In genomic region chr4:122922877-122923511, GRCh38 we compare ENCODE assay signal across 8 cellular contexts. TPM values are rescaled to one million over a fixed set of nuclear protein-coding genes. Genes with fewer than 3 reads are reported as not detected.
DNase-seq lines count a peak whose midpoint lies in the region; ATAC-seq and TF ChIP-seq lines count a peak whose summit lies in the region.

No MANE protein-coding gene starts in this region.

- ATAC-seq in GM19463 (IDR thresholded peaks at IDR 0.05; ENCODE audit: unreplicated experiment) = peak; percentile 94
- ATAC-seq in memory B cell (ENCODE audit: low read depth) = peak; percentile 97

- peak; percentile 83 to 90 (median 85) for DNase-seq in CD4-positive, alpha-beta memory T cell
- peak; percentile 79 to 90 for DNase-seq in HL-60 (ENCODE audit: low read depth in 1 of 2, low spot score in 1 of 2)
- DNase-seq in NK-92 (lab: John Stamatoyannopoulos, UW; ENCODE audit: unreplicated experiment) = peak; percentile 61
- peak; percentile 90 for DNase-seq in activated CD8-positive, alpha-beta memory T cell treated with anti-CD3 and anti-CD28 coated beads for 24 hours
- DNase-seq in effector memory CD4-positive, alpha-beta T cell = peak; percentile 60 to 79 (median 72)
- peak; percentile 62 to 67 for DNase-seq in memory B cell (ENCODE audit: low spot score in 2 of 2)
- peak; percentile 72 for DNase-seq in stimulated activated CD8-positive, alpha-beta memory T cell treated with anti-CD3 and anti-CD28 coated beads, Interleukin-15, amount 100 ng/mL, for 1 hour (ENCODE audit: low read depth)

- no peaks in the 10 kb centered on the region for H3K9me3 Mint-ChIP-seq in CD4-positive, alpha-beta memory T cell
- no peaks in the 10 kb centered on the region for H3K9me3 Mint-ChIP-seq in memory B cell

- POLR2A ChIA-PET in CD4-positive, alpha-beta memory T cell (lab: Charles Lee; ENCODE audit: partially characterized antibody) = interaction anchor here (1.1 to 3.4 kb wide), 3 partner anchors 10 to 191 kb away, joined by 3 to 31 read pairs (median 10); partner anchors contain the start of gene BBS12

- TF ChIP-seq CTCF in HL-60 (IDR thresholded peaks at IDR 0.05; ENCODE audit: insufficient read depth, low read length) = no peak

- H3K36me3 Mint-ChIP-seq in CD4-positive, alpha-beta memory T cell = peaks cover 0 to 7% of the 10 kb centered on the region in 2 donors
- H3K36me3 Mint-ChIP-seq in memory B cell = no peaks in the 10 kb centered on the region

- peak overlapping the region in 5 of 8 donors; percentile 93 to 100 (median 99) for H3K4me3 Mint-ChIP-seq in CD4-positive, alpha-beta memory T cell
- H3K4me3 Mint-ChIP-seq in memory B cell = peak overlapping the region; percentile 99

- H3K4me1 ChIP-seq in CD4-positive, alpha-beta memory T cell (ENCODE audit: insufficient read depth, low read length) = peaks cover 28% of the 10 kb centered on the region
- peaks cover 16% of the 10 kb centered on the region for H3K4me1 ChIP-seq in effector memory CD4-positive, alpha-beta T cell (ENCODE audit: control insufficient read depth, insufficient read depth, low read length, poor library complexity, severe bottlenecking)

- H3K27ac ChIP-seq in CD4-positive, alpha-beta memory T cell (ENCODE audit: low read depth, low read length) = peak overlapping the region; percentile 66
- peak overlapping the region; percentile 80 for H3K27ac ChIP-seq in HL-60 (replicated peaks)
- H3K27ac ChIP-seq in effector memory CD4-positive, alpha-beta T cell (ENCODE audit: insufficient read depth, low read length, poor library complexity, severe bottlenecking) = peak overlapping the region; percentile 69

- peak overlapping the region; percentile 90 to 99 (median 98) for H3K27ac Mint-ChIP-seq in CD4-positive, alpha-beta memory T cell
- H3K27ac Mint-ChIP-seq in memory B cell = peak overlapping the region; percentile 92

- CTCF ChIA-PET in CD4-positive, alpha-beta memory T cell (lab: Charles Lee; ENCODE audit: partially characterized antibody) = interaction anchor here (1.0 to 4.1 kb wide), 9 partner anchors 7 to 204 kb away, joined by 3 to 25 read pairs (median 6); partner anchors contain the start of gene BBS12

- H3K36me3 ChIP-seq in CD4-positive, alpha-beta memory T cell (ENCODE audit: insufficient read depth, low read length) = no peaks in the 10 kb centered on the region
- H3K36me3 ChIP-seq in effector memory CD4-positive, alpha-beta T cell (ENCODE audit: control insufficient read depth, insufficient read depth, low read length) = no peaks in the 10 kb centered on the region

- H3K9me3 ChIP-seq in CD4-positive, alpha-beta memory T cell (ENCODE audit: control insufficient read depth in 1 of 2, low read length in 2 of 2) = no peaks in the 10 kb centered on the region
- H3K9me3 ChIP-seq in effector memory CD4-positive, alpha-beta T cell (ENCODE audit: control insufficient read depth, low read length) = no peaks in the 10 kb centered on the region

- peaks cover 0 to 14% (median 6%) of the 10 kb centered on the region in 4 donors for H3K4me1 Mint-ChIP-seq in CD4-positive, alpha-beta memory T cell
- peaks cover 3% of the 10 kb centered on the region for H3K4me1 Mint-ChIP-seq in memory B cell

- no peaks in the 10 kb centered on the region for H3K27me3 ChIP-seq in CD4-positive, alpha-beta memory T cell (ENCODE audit: insufficient read depth, low read length)
- no peaks in the 10 kb centered on the region for H3K27me3 ChIP-seq in HL-60 (ENCODE audit: insufficient read depth, poor library complexity, severe bottlenecking)
- no peaks in the 10 kb centered on the region for H3K27me3 ChIP-seq in effector memory CD4-positive, alpha-beta T cell (replicated peaks; ENCODE audit: control insufficient read depth, insufficient read depth, low read length, poor library complexity, severe bottlenecking)

- intact Hi-C loops in CD4-positive, alpha-beta memory T cell (cut with micrococcal nuclease) = loop anchor here (1.0 to 5.0 kb wide), 10 partner anchors 22 to 1101 kb away; partner anchors contain the start of genes BBS12, BBS7, CCNA2 and IL2

- peak overlapping the region; percentile 92 to 94 for H3K4me3 ChIP-seq in CD4-positive, alpha-beta memory T cell (ENCODE audit: low read length in 2 of 2)
- H3K4me3 ChIP-seq in HL-60 (replicated peaks; ENCODE audit: insufficient read depth, low read length) = peak overlapping the region; percentile 91
- H3K4me3 ChIP-seq in effector memory CD4-positive, alpha-beta T cell (ENCODE audit: insufficient read depth, low read depth, low read length, poor library complexity, severe bottlenecking) = peak overlapping the region; percentile 95

- no peaks in the 10 kb centered on the region for H3K27me3 Mint-ChIP-seq in CD4-positive, alpha-beta memory T cell
- no peaks in the 10 kb centered on the region for H3K27me3 Mint-ChIP-seq in memory B cell

RNA-seq across cellular contexts. Expression of gene NUDT6, which starts 0.6 kb away (rescaled TPM):
- 1 to 10 TPM; 4.1 to 4.3 TPM for total RNA-seq in CD4-positive, alpha-beta memory T cell
- polyA plus RNA-seq in CD4-positive, alpha-beta memory T cell = 1 to 10 TPM; 2.8 to 3.1 TPM

Comparison
In these comparisons a context has a peak if more than half of its experiments do, and no peak if none do; other contexts are left out.
1. Peak in every context shown above with its lines: DNase-seq, ATAC-seq, H3K4me3 ChIP-seq and H3K27ac ChIP-seq.